In the genomic region with DNA sequence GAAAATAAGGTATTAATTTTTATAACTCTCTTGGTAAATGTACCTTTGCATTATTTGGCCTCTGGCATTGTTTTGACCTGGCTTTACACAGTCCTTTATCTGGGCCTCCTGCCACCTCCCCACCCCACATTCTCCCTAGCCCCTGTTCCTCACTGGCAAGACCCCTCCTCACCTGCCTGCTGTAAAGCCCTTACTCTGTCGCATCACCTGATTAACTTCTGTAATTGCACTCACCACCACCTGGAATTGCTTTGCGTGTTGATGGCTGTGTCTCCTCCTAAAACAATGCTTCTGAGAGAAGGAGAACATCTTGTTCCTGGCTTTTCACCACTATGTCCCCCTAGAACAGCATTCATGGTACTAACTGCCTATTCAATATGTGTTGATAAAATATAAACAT, we compare ENCODE assay signal across 1 cellular context.
TF ChIP-seq lines count a peak whose summit lies in the region.

No MANE protein-coding gene starts in this region.

TF ChIP-seq in GM23338, 12 proteins besides CTCF, POLR2A, EP300 and RAD21:
- TF ChIP-seq, protein P1, sequence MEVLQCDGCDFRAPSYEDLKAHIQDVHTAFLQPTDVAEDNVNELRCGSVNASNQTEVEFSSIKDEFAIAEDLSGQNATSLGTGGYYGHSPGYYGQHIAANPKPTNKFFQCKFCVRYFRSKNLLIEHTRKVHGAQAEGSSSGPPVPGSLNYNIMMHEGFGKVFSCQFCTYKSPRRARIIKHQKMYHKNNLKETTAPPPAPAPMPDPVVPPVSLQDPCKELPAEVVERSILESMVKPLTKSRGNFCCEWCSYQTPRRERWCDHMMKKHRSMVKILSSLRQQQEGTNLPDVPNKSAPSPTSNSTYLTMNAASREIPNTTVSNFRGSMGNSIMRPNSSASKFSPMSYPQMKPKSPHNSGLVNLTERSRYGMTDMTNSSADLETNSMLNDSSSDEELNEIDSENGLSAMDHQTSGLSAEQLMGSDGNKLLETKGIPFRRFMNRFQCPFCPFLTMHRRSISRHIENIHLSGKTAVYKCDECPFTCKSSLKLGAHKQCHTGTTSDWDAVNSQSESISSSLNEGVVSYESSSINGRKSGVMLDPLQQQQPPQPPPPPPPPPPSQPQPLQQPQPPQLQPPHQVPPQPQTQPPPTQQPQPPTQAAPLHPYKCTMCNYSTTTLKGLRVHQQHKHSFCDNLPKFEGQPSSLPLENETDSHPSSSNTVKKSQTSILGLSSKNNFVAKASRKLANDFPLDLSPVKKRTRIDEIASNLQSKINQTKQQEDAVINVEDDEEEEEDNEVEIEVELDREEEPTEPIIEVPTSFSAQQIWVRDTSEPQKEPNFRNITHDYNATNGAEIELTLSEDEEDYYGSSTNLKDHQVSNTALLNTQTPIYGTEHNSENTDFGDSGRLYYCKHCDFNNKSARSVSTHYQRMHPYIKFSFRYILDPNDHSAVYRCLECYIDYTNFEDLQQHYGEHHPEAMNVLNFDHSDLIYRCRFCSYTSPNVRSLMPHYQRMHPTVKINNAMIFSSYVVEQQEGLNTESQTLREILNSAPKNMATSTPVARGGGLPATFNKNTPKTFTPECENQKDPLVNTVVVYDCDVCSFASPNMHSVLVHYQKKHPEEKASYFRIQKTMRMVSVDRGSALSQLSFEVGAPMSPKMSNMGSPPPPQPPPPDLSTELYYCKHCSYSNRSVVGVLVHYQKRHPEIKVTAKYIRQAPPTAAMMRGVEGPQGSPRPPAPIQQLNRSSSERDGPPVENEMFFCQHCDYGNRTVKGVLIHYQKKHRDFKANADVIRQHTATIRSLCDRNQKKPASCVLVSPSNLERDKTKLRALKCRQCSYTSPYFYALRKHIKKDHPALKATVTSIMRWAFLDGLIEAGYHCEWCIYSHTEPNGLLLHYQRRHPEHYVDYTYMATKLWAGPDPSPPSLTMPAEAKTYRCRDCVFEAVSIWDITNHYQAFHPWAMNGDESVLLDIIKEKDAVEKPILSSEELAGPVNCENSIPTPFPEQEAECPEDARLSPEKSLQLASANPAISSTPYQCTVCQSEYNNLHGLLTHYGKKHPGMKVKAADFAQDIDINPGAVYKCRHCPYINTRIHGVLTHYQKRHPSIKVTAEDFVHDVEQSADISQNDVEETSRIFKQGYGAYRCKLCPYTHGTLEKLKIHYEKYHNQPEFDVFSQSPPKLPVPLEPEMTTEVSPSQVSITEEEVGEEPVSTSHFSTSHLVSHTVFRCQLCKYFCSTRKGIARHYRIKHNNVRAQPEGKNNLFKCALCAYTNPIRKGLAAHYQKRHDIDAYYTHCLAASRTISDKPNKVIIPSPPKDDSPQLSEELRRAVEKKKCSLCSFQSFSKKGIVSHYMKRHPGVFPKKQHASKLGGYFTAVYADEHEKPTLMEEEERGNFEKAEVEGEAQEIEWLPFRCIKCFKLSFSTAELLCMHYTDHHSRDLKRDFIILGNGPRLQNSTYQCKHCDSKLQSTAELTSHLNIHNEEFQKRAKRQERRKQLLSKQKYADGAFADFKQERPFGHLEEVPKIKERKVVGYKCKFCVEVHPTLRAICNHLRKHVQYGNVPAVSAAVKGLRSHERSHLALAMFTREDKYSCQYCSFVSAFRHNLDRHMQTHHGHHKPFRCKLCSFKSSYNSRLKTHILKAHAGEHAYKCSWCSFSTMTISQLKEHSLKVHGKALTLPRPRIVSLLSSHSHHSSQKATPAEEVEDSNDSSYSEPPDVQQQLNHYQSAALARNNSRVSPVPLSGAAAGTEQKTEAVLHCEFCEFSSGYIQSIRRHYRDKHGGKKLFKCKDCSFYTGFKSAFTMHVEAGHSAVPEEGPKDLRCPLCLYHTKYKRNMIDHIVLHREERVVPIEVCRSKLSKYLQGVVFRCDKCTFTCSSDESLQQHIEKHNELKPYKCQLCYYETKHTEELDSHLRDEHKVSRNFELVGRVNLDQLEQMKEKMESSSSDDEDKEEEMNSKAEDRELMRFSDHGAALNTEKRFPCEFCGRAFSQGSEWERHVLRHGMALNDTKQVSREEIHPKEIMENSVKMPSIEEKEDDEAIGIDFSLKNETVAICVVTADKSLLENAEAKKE (CRISPR knock-in tag; IDR thresholded peaks at IDR 0.05): no peak
- TF ChIP-seq NANOG (IDR thresholded peaks at IDR 0.05; ENCODE audit: borderline replicate concordance) (no peak), JUNB (IDR thresholded peaks at IDR 0.05; ENCODE audit: unreplicated experiment) (no peak), POLR2AphosphoS5 (IDR thresholded peaks at IDR 0.05; ENCODE audit: low read depth) (no peak), ZNF114 (CRISPR knock-in tag; IDR thresholded peaks at IDR 0.05) (no peak), ETS1 (IDR thresholded peaks at IDR 0.05) (no peak), EZH2 (IDR thresholded peaks at IDR 0.05; ENCODE audit: low read depth, unreplicated experiment) (no peak), CREB1 (CRISPR knock-in tag; IDR thresholded peaks at IDR 0.05; ENCODE audit: low read depth) (no peak), STAT1 (IDR thresholded peaks at IDR 0.05; ENCODE audit: unreplicated experiment) (no peak), ZNF331 (CRISPR knock-in tag; IDR thresholded peaks at IDR 0.05; ENCODE audit: low read depth) (no peak), EZH2phosphoT487 (IDR thresholded peaks at IDR 0.05; ENCODE audit: unreplicated experiment) (no peak)
- TF ChIP-seq, protein P2, sequence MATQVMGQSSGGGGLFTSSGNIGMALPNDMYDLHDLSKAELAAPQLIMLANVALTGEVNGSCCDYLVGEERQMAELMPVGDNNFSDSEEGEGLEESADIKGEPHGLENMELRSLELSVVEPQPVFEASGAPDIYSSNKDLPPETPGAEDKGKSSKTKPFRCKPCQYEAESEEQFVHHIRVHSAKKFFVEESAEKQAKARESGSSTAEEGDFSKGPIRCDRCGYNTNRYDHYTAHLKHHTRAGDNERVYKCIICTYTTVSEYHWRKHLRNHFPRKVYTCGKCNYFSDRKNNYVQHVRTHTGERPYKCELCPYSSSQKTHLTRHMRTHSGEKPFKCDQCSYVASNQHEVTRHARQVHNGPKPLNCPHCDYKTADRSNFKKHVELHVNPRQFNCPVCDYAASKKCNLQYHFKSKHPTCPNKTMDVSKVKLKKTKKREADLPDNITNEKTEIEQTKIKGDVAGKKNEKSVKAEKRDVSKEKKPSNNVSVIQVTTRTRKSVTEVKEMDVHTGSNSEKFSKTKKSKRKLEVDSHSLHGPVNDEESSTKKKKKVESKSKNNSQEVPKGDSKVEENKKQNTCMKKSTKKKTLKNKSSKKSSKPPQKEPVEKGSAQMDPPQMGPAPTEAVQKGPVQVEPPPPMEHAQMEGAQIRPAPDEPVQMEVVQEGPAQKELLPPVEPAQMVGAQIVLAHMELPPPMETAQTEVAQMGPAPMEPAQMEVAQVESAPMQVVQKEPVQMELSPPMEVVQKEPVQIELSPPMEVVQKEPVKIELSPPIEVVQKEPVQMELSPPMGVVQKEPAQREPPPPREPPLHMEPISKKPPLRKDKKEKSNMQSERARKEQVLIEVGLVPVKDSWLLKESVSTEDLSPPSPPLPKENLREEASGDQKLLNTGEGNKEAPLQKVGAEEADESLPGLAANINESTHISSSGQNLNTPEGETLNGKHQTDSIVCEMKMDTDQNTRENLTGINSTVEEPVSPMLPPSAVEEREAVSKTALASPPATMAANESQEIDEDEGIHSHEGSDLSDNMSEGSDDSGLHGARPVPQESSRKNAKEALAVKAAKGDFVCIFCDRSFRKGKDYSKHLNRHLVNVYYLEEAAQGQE (IDR thresholded peaks at IDR 0.05; ENCODE audit: unreplicated experiment): no peak
